Comparison of ENCODE assay signal across 7 cellular contexts in genomic region chr1:109877320-109877771, GRCh38. TPM values are rescaled to one million over a fixed set of nuclear protein-coding genes. Genes with fewer than 3 reads are reported as not detected.
DNase-seq lines count a peak whose midpoint lies in the region; TF ChIP-seq lines count a peak whose summit lies in the region.

No MANE protein-coding gene starts in this region.

- no peak overlapping the region for H3K4me3 ChIP-seq in esophagus (ENCODE audit: low read depth in 1 of 2, low read length in 2 of 2)
- no peak overlapping the region for H3K4me3 ChIP-seq in uterus

- H3K9me3 ChIP-seq in esophagus (ENCODE audit: control insufficient read depth in 2 of 2, insufficient read depth in 1 of 2, low read depth in 1 of 2, low read length in 1 of 2) (no peaks in the 10 kb centered on the region), uterus (no peaks in the 10 kb centered on the region)

- H3K4me1 ChIP-seq in esophagus (ENCODE audit: control insufficient read depth in 2 of 2, insufficient read depth in 2 of 2, low read length in 1 of 2) (peaks cover 7 to 13% of the 10 kb centered on the region in 2 donors), uterus (peaks cover 8 to 10% of the 10 kb centered on the region in 2 donors)

- H3K27ac ChIP-seq in esophagus (ENCODE audit: low read depth in 2 of 2, low read length in 1 of 2) (peak overlapping the region; percentile 43 to 71), uterus (peak overlapping the region; percentile 85 to 90)

- intact Hi-C loops in uterus (cut with DNase I; ENCODE audit: low total_unique reads) = no loop called here

- DNase-seq in NCI-H460 (ENCODE audit: extremely low read depth, low read depth) (peak; percentile 34), mucosa of gallbladder (ENCODE audit: low spot score) (peak; percentile 51), uterus (peak; percentile 76 to 81), NCI-H2081 (lab: John Stamatoyannopoulos, UW) (no peak), GM20000 (ENCODE audit: low spot score) (no peak)
- DNase-seq in stimulated activated CD4-positive, alpha-beta T cell treated with anti-CD3 and anti-CD28 coated beads, Interleukin-4, amount 100 ng/mL, for 1 hour = no peak

- H3K27me3 ChIP-seq in esophagus (ENCODE audit: control insufficient read depth in 1 of 2, insufficient read depth in 2 of 2, low read length in 2 of 2) (no peaks in the 10 kb centered on the region), uterus (no peaks in the 10 kb centered on the region)

- 26 to 27% methylated on average over 13 of the region's 13 CpGs for WGBS in esophagus, 2 donors

- H3K36me3 ChIP-seq in esophagus (ENCODE audit: control insufficient read depth in 2 of 2, insufficient read depth in 2 of 2, low read length in 1 of 2) (no peaks in the 10 kb centered on the region), uterus (no peaks in the 10 kb centered on the region)

- peak in 1 of 2 donors; percentile 23 for TF ChIP-seq POLR2A in uterus (IDR thresholded peaks at IDR 0.05)

- peak; percentile 9 to 43 (median 24) for TF ChIP-seq CTCF in uterus (IDR thresholded peaks at IDR 0.05)
- TF ChIP-seq CTCF in GM20000 (IDR thresholded peaks at IDR 0.05; ENCODE audit: extremely low read depth, missing control alignments) = no peak

RNA-seq across cellular contexts. Expression of gene CSF1, which starts 33.3 kb away (rescaled TPM):
- total RNA-seq in NCI-H460 (2014; rRNA removed; shearing (Covaris generic)) = 7.7 and 9.5 TPM in 2 replicates
- polyA plus RNA-seq in NCI-H460 (2014; cell fraction: nucleus; rRNA removed) = 11.8 and 21.5 TPM in 2 replicates
- 1 to 10 TPM; 5.6 to 5.7 TPM for polyA plus RNA-seq in esophagus
- total RNA-seq in mucosa of gallbladder (184 TPM), uterus (10 to 100 TPM; 19.8 to 48.2 (median 34.2) TPM)

Comparison
In these comparisons a context has a peak if more than half of its experiments do, and no peak if none do; other contexts are left out.
1. DNase-seq: peak in NCI-H460 (single experiment), mucosa of gallbladder (single experiment) and uterus (2 of 2); none in NCI-H2081 (0 of 2), stimulated activated CD4-positive, alpha-beta T cell treated with anti-CD3 and anti-CD28 coated beads, Interleukin-4, amount 100 ng/mL, for 1 hour (single experiment) and GM20000 (single experiment).